Comparison of ENCODE assay signal across 31 cellular contexts in genomic region chr9:35422753-35423152, GRCh38.
"Had no signal": no experiment of that assay in that cellular context is flagged by ENCODE, and none has a peak within 500 bp of the region (broad histone marks: within the 10 kb centered on the region; RNA-seq: fewer than 3 reads in every experiment).

No MANE protein-coding gene starts in this region.

- H3K27ac ChIP-seq: neural progenitor cell, ovary, parathyroid adenoma, psoas muscle, skin epidermis, spleen, suprapubic skin, testis, tibial artery, transverse colon, upper lobe of right lung, uterus had no signal

- H3K9me3 Mint-ChIP-seq: natural killer cell; stimulated activated memory B cell treated with anti-CD40 and anti-IgM and Interleukin-4, amounts not matched to agents 10 μg/mL and 1 μg/mL and 100 μg/mL, for 72 hours; stimulated activated naive CD8-positive, alpha-beta T cell treated with anti-CD3 and anti-CD28 coated beads, Interleukin-15, amount 100 ng/mL, for 72 hours had no signal

- H3K27me3 Mint-ChIP-seq: progenitor cell of endocrine pancreas had no signal

- H2AFZ ChIP-seq: neural progenitor cell, parathyroid adenoma had no signal

- H3K27me3 ChIP-seq: neural progenitor cell, ovary, suprapubic skin, testis, tibial artery, transverse colon, upper lobe of right lung, uterus had no signal

- DNase-seq: natural killer cell; occipital lobe; ovary; posterior cingulate gyrus; psoas muscle; right cardiac atrium; spleen; stimulated activated CD4-positive, alpha-beta T cell treated with anti-CD3 and anti-CD28 coated beads, Interleukin-12 subunit alpha, Interleukin-12 subunit beta, amount 100 ng/mL, for 4 hours; stimulated activated CD4-positive, alpha-beta T cell treated with anti-CD3 and anti-CD28 coated beads, Interleukin-1b, Interleukin-23, amount 100 ng/mL, for 48 hours; stimulated activated CD4-positive, alpha-beta T cell treated with anti-CD3 and anti-CD28 coated beads, Interleukin-4, amount 100 ng/mL, for 1 hour; stimulated activated CD4-positive, alpha-beta T cell treated with anti-CD3 and anti-CD28 coated beads, Interleukin-4, amount 100 ng/mL, for 4 hours; stimulated activated CD8-positive, alpha-beta memory T cell treated with anti-CD3 and anti-CD28 coated beads, Interleukin-4, amount 100 ng/mL, for 48 hours; stimulated activated naive CD4-positive, alpha-beta T cell; stimulated activated naive CD8-positive, alpha-beta T cell treated with anti-CD3 and anti-CD28 coated beads, Interleukin-15, amount 100 ng/mL, for 72 hours; stimulated activated naive CD8-positive, alpha-beta T cell treated with anti-CD3 and anti-CD28 coated beads, Interleukin-15, Interleukin-2, amounts not matched to agents 100 U/mL and 50 U/mL, for 24 hours; substantia nigra; testis; tibial artery; transverse colon; upper lobe of right lung; uterus had no signal

- H3K4me3 ChIP-seq: neural progenitor cell, ovary, psoas muscle, skin epidermis, smooth muscle cell, spleen, suprapubic skin, testis, tibial artery, transverse colon, upper lobe of right lung, uterus had no signal

- H3K4me1 ChIP-seq: parathyroid adenoma, psoas muscle, spleen, suprapubic skin, testis, tibial artery, transverse colon, upper lobe of right lung, uterus had no signal

- H3K4me3 Mint-ChIP-seq: natural killer cell; nephron; neural progenitor cell; stimulated activated memory B cell treated with anti-CD40 and anti-IgM and Interleukin-4, amounts not matched to agents 10 μg/mL and 1 μg/mL and 100 μg/mL, for 72 hours; stimulated activated naive CD8-positive, alpha-beta T cell treated with anti-CD3 and anti-CD28 coated beads, Interleukin-15, amount 100 ng/mL, for 72 hours; type B pancreatic cell had no signal

- H3K36me3 Mint-ChIP-seq: natural killer cell; neural progenitor cell; stimulated activated memory B cell treated with anti-CD40 and anti-IgM and Interleukin-4, amounts not matched to agents 10 μg/mL and 1 μg/mL and 100 μg/mL, for 72 hours; type B pancreatic cell had no signal

- ATAC-seq: natural killer cell; psoas muscle; right cardiac atrium; sciatic nerve; stimulated activated memory B cell treated with anti-CD40 and anti-IgM and Interleukin-4, amounts not matched to agents 10 μg/mL and 1 μg/mL and 100 μg/mL, for 72 hours; stimulated activated naive CD8-positive, alpha-beta T cell treated with anti-CD3 and anti-CD28 coated beads, Interleukin-15, amount 100 ng/mL, for 72 hours; stimulated activated naive CD8-positive, alpha-beta T cell treated with anti-CD3 and anti-CD28 coated beads, Interleukin-15, Interleukin-2, amounts not matched to agents 100 U/mL and 50 U/mL, for 24 hours; upper lobe of right lung had no signal

- H3K9me3 ChIP-seq: ovary, psoas muscle, suprapubic skin, testis, tibial artery, transverse colon, upper lobe of right lung, uterus had no signal

- H3K79me2 ChIP-seq: parathyroid adenoma had no signal

- H3K4me1 Mint-ChIP-seq: natural killer cell; nephron; neural progenitor cell; stimulated activated memory B cell treated with anti-CD40 and anti-IgM and Interleukin-4, amounts not matched to agents 10 μg/mL and 1 μg/mL and 100 μg/mL, for 72 hours; stimulated activated naive CD8-positive, alpha-beta T cell treated with anti-CD3 and anti-CD28 coated beads, Interleukin-15, amount 100 ng/mL, for 72 hours had no signal

- H3K36me3 ChIP-seq: neural progenitor cell, ovary, spleen, suprapubic skin, tibial artery, transverse colon, upper lobe of right lung, uterus had no signal

- H3K27ac Mint-ChIP-seq: natural killer cell; neural progenitor cell; stimulated activated memory B cell treated with anti-CD40 and anti-IgM and Interleukin-4, amounts not matched to agents 10 μg/mL and 1 μg/mL and 100 μg/mL, for 72 hours; stimulated activated naive CD8-positive, alpha-beta T cell treated with anti-CD3 and anti-CD28 coated beads, Interleukin-15, amount 100 ng/mL, for 72 hours had no signal

- H3K4me2 ChIP-seq: neural progenitor cell, smooth muscle cell had no signal

- H3K9ac ChIP-seq: neural progenitor cell, parathyroid adenoma had no signal
